ENCODE assay signal across 22 cellular contexts in the genomic region with DNA sequence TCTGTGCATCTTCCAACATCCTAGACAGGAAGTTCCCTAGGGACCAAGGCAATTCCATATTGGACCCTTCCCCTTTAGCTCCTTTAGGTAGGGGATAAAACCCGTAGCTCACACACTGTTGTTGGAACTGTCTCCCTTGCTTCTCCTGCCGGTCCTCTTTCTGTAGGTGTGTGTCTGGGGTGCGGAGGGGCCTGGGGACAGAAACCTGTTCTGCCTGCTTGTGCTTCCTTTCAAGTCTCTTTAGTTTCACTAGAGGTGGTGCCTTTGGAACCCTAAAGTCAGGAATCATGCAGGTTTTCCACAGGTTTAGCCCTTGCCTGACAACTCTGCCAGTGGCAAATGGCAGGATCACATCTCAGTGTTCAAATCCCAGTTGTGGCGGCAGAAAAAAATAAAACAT.
DNase-seq lines count a peak whose midpoint lies in the region; ATAC-seq and TF ChIP-seq lines count a peak whose summit lies in the region.
"Had no signal": no experiment of that assay in that cellular context is flagged by ENCODE, and none has a peak within 500 bp of the region (broad histone marks: within the 10 kb centered on the region; RNA-seq: fewer than 3 reads in every experiment).

No MANE protein-coding gene starts in this region.

- no peaks in the 10 kb centered on the region for H3K36me3 Mint-ChIP-seq in activated naive CD8-positive, alpha-beta T cell treated with anti-CD3 and anti-CD28 coated beads, Interleukin-2, amount 50 U/mL, for 24 hours (ENCODE audit: low read depth)
- peaks cover 6% of the 10 kb centered on the region for H3K36me3 Mint-ChIP-seq in activated naive CD8-positive, alpha-beta T cell treated with anti-CD3 and anti-CD28 coated beads for 36 hours
- H3K36me3 Mint-ChIP-seq in brain (peaks cover 8% of the 10 kb centered on the region), glutamatergic neuron (ENCODE audit: unreplicated experiment) (peaks cover 8% of the 10 kb centered on the region), type B pancreatic cell (no peaks in the 10 kb centered on the region)
- H3K36me3 Mint-ChIP-seq: CD8-positive, alpha-beta T cell had no signal

- no peak for DNase-seq in activated naive CD8-positive, alpha-beta T cell treated with anti-CD3 and anti-CD28 coated beads, Interleukin-2, amount 50 U/mL, for 24 hours
- DNase-seq in activated naive CD8-positive, alpha-beta T cell treated with anti-CD3 and anti-CD28 coated beads for 36 hours = no peak
- DNase-seq in glutamatergic neuron (no peak), type B pancreatic cell (ENCODE audit: extremely low spot score, unreplicated experiment) (no peak), SIG-M5 (lab: John Stamatoyannopoulos, UW) (no peak), superior temporal gyrus (ENCODE audit: extremely low spot score) (no peak), UCSD-AML1 (lab: John Stamatoyannopoulos, UW; ENCODE audit: unreplicated experiment) (no peak)
- DNase-seq: AML-193; C1 segment of cervical spinal cord; Calu3; CD8-positive, alpha-beta T cell; DMS153; GOT3; KBM-7; NCI-H1092; NCI-H1436; NCI-H1930; NCI-H345; NCI-H82 had no signal

- peaks cover 9% of the 10 kb centered on the region for H3K9me3 Mint-ChIP-seq in activated naive CD8-positive, alpha-beta T cell treated with anti-CD3 and anti-CD28 coated beads, Interleukin-2, amount 50 U/mL, for 24 hours
- H3K9me3 Mint-ChIP-seq in activated naive CD8-positive, alpha-beta T cell treated with anti-CD3 and anti-CD28 coated beads for 36 hours = peaks cover 9% of the 10 kb centered on the region
- peaks cover 7 to 25% (median 11%) of the 10 kb centered on the region in 5 experiments for H3K9me3 Mint-ChIP-seq in brain
- peaks cover 4% of the 10 kb centered on the region for H3K9me3 Mint-ChIP-seq in glutamatergic neuron (ENCODE audit: unreplicated experiment)
- peaks cover 8% of the 10 kb centered on the region for H3K9me3 Mint-ChIP-seq in type B pancreatic cell

- H3K4me1 Mint-ChIP-seq in activated naive CD8-positive, alpha-beta T cell treated with anti-CD3 and anti-CD28 coated beads, Interleukin-2, amount 50 U/mL, for 24 hours = peaks cover 14% of the 10 kb centered on the region
- H3K4me1 Mint-ChIP-seq in activated naive CD8-positive, alpha-beta T cell treated with anti-CD3 and anti-CD28 coated beads for 36 hours = peaks cover 4% of the 10 kb centered on the region
- H3K4me1 Mint-ChIP-seq in brain (peaks cover 55% of the 10 kb centered on the region), glutamatergic neuron (ENCODE audit: low read depth, unreplicated experiment) (peaks cover 25% of the 10 kb centered on the region), type B pancreatic cell (ENCODE audit: unreplicated experiment) (peaks cover 42% of the 10 kb centered on the region)

- H3K27ac Mint-ChIP-seq in activated naive CD8-positive, alpha-beta T cell treated with anti-CD3 and anti-CD28 coated beads, Interleukin-2, amount 50 U/mL, for 24 hours = peak overlapping the region; percentile 8
- no peak overlapping the region for H3K27ac Mint-ChIP-seq in activated naive CD8-positive, alpha-beta T cell treated with anti-CD3 and anti-CD28 coated beads for 36 hours
- H3K27ac Mint-ChIP-seq in brain (peak overlapping the region in 3 of 5 experiments; percentile 45 to 89 (median 89)), glutamatergic neuron (ENCODE audit: unreplicated experiment) (peak overlapping the region; percentile 62), type B pancreatic cell (peak overlapping the region; percentile 91)
- H3K27ac Mint-ChIP-seq: CD8-positive, alpha-beta T cell had no signal

- no peak for ATAC-seq in activated naive CD8-positive, alpha-beta T cell treated with anti-CD3 and anti-CD28 coated beads, Interleukin-2, amount 50 U/mL, for 24 hours
- ATAC-seq: CD8-positive, alpha-beta T cell; HepG2; Panc1 had no signal

- no peak overlapping the region for H3K4me3 Mint-ChIP-seq in activated naive CD8-positive, alpha-beta T cell treated with anti-CD3 and anti-CD28 coated beads, Interleukin-2, amount 50 U/mL, for 24 hours
- no peak overlapping the region for H3K4me3 Mint-ChIP-seq in activated naive CD8-positive, alpha-beta T cell treated with anti-CD3 and anti-CD28 coated beads for 36 hours
- H3K4me3 Mint-ChIP-seq in brain (peak overlapping the region in 1 of 5 experiments; percentile 9), glutamatergic neuron (ENCODE audit: unreplicated experiment) (peak overlapping the region; percentile 39), type B pancreatic cell (peak overlapping the region; percentile 18)
- H3K4me3 Mint-ChIP-seq: CD8-positive, alpha-beta T cell had no signal

- TF ChIP-seq CTCF in brain (conservative IDR thresholded peaks at IDR 0.05) (no peak), glutamatergic neuron (IDR thresholded peaks at IDR 0.05; ENCODE audit: partially characterized antibody, unreplicated experiment) (no peak), type B pancreatic cell (conservative IDR thresholded peaks at IDR 0.05) (no peak)

- H3K27me3 Mint-ChIP-seq in activated naive CD8-positive, alpha-beta T cell treated with anti-CD3 and anti-CD28 coated beads, Interleukin-2, amount 50 U/mL, for 24 hours = no peaks in the 10 kb centered on the region
- no peaks in the 10 kb centered on the region for H3K27me3 Mint-ChIP-seq in activated naive CD8-positive, alpha-beta T cell treated with anti-CD3 and anti-CD28 coated beads for 36 hours
- no peaks in the 10 kb centered on the region for H3K27me3 Mint-ChIP-seq in brain
- peaks cover 6% of the 10 kb centered on the region for H3K27me3 Mint-ChIP-seq in glutamatergic neuron (ENCODE audit: unreplicated experiment)
- no peaks in the 10 kb centered on the region for H3K27me3 Mint-ChIP-seq in type B pancreatic cell

Comparison
In these comparisons a context has a peak if more than half of its experiments do, and no peak if none do; other contexts are left out.
1. H3K4me3 Mint-ChIP-seq: peak in glutamatergic neuron (single experiment) and type B pancreatic cell (single experiment); none in activated naive CD8-positive, alpha-beta T cell treated with anti-CD3 and anti-CD28 coated beads, Interleukin-2, amount 50 U/mL, for 24 hours (single experiment) and activated naive CD8-positive, alpha-beta T cell treated with anti-CD3 and anti-CD28 coated beads for 36 hours (single experiment).